In the genomic region with DNA sequence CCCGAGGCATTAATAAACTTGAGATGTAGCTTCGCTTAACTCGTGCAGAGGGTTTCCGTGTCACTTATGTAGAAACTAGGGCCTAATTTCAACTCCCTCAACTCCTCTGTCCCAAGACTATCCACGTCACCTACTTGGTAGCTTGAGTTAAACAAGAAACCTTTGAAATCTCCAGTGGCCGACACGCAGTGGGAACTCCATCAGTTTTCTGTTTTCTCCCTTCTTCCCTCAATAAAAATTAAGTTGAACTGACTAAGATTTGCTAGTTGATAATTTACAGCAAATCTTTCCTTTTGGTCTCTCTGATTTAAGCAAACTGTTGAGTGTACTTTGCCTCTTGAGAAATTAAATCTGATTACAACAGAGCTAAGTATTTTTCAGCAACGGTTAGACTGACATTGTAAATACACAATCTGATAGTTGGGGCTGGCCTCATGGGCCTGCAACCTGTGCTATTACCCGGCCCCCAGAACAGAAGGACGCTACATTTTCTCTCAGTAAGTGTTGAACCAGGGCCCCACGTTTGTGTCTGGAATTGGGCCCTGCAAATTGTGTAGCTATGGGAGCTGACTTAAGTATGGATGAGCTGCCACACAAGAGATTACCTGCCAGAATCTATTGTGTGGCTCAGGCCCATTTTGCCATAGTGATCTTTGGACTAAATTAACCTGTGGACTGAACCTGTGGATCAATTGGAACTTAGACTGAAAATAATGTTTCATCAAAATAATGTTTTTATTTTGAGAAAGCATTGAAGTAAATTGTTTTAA, we compare ENCODE assay signal across 8 cellular contexts. TPM values are rescaled to one million over a fixed set of nuclear protein-coding genes. Genes with fewer than 3 reads are reported as not detected.
DNase-seq lines count a peak whose midpoint lies in the region; ATAC-seq and TF ChIP-seq lines count a peak whose summit lies in the region.

No MANE protein-coding gene starts in this region.

- 37 to 49% methylated on average over 11 of the region's 11 CpGs for WGBS in lung, 2 donors

- peaks cover 15 to 29% (median 24%) of the 10 kb centered on the region in 3 donors for H3K4me1 Mint-ChIP-seq in IgD-negative memory B cell
- peaks cover 35% of the 10 kb centered on the region for H3K4me1 Mint-ChIP-seq in brain
- peaks cover 22% of the 10 kb centered on the region for H3K4me1 Mint-ChIP-seq in type B pancreatic cell (ENCODE audit: unreplicated experiment)

- no peaks in the 10 kb centered on the region for H3K9me3 ChIP-seq in lung (ENCODE audit: control insufficient read depth in 2 of 2, insufficient read depth in 1 of 2, low read length in 1 of 2)

- TF ChIP-seq CTCF in brain (conservative IDR thresholded peaks at IDR 0.05) (no peak), lung (IDR thresholded peaks at IDR 0.05; ENCODE audit: control extremely low read depth, extremely low read depth) (no peak), type B pancreatic cell (conservative IDR thresholded peaks at IDR 0.05) (no peak)

- H3K36me3 Mint-ChIP-seq in IgD-negative memory B cell (no peaks in the 10 kb centered on the region), brain (no peaks in the 10 kb centered on the region), type B pancreatic cell (peaks cover 5% of the 10 kb centered on the region)

- DNase-seq in ACHN = peak; percentile 38
- no peak for DNase-seq in lung (ENCODE audit: low spot score)
- no peak for DNase-seq in type B pancreatic cell (ENCODE audit: extremely low spot score, unreplicated experiment)
- no peak for DNase-seq in NCI-H2227 (lab: John Stamatoyannopoulos, UW; ENCODE audit: unreplicated experiment)
- no peak for DNase-seq in hippocampal formation (lab: John Stamatoyannopoulos, UW)
- no peak for DNase-seq in NCI-H226

- peak overlapping the region; percentile 90 for H3K27ac ChIP-seq in lung (ENCODE audit: low read depth in 1 of 2, low read length in 1 of 2)

- H3K9me3 Mint-ChIP-seq in IgD-negative memory B cell = no peaks in the 10 kb centered on the region
- peaks cover 0 to 5% (median 0%) of the 10 kb centered on the region in 5 experiments for H3K9me3 Mint-ChIP-seq in brain
- no peaks in the 10 kb centered on the region for H3K9me3 Mint-ChIP-seq in type B pancreatic cell

- H3K27ac Mint-ChIP-seq in IgD-negative memory B cell (peak overlapping the region; percentile 83 to 99 (median 97)), brain (peak overlapping the region; percentile 86 to 99 (median 98)), type B pancreatic cell (peak overlapping the region; percentile 93)

- peak overlapping the region; percentile 47 for H3K4me3 ChIP-seq in lung

- peaks cover 2% of the 10 kb centered on the region for H3K27me3 Mint-ChIP-seq in IgD-negative memory B cell
- H3K27me3 Mint-ChIP-seq in brain = peaks cover 17% of the 10 kb centered on the region
- H3K27me3 Mint-ChIP-seq in type B pancreatic cell = peaks cover 3% of the 10 kb centered on the region

- in situ Hi-C loops in ACHN (cut with HindIII; ENCODE audit: low pct_ligation_motif_present, low pct_unique_long_range_greater_than_20kb, low sequenced_read_pairs) = no loop called here

- no peak for ATAC-seq in lung (ENCODE audit: insufficient read depth, low FRiP score)

- H3K4me3 Mint-ChIP-seq in IgD-negative memory B cell = peak overlapping the region; percentile 94 to 99 (median 97)
- peak overlapping the region; percentile 91 to 97 (median 94) for H3K4me3 Mint-ChIP-seq in brain
- peak overlapping the region; percentile 97 for H3K4me3 Mint-ChIP-seq in type B pancreatic cell

- H3K27me3 ChIP-seq in lung (ENCODE audit: control insufficient read depth, insufficient read depth) = no peaks in the 10 kb centered on the region

- no peaks in the 10 kb centered on the region for H3K36me3 ChIP-seq in lung (ENCODE audit: control insufficient read depth in 2 of 2, insufficient read depth in 2 of 2, low read length in 2 of 2)

- peaks cover 2 to 20% of the 10 kb centered on the region in 2 donors for H3K4me1 ChIP-seq in lung (ENCODE audit: control insufficient read depth in 2 of 2, insufficient read depth in 2 of 2, low read length in 2 of 2)

RNA-seq across cellular contexts. Expression of a gene that starts 0.7 kb away (rescaled TPM):
- polyA plus RNA-seq in IgD-negative memory B cell (116 TPM), brain (ENCODE audit: insufficient read depth, low read depth, low replicate concordance) (76.5 TPM), lung (100 to 1,000 TPM in 1 of 2 donors, 10 to 100 TPM in 1; 96.1 to 102 TPM)
- total RNA-seq in lung (100 to 1,000 TPM in 1 of 2 donors, 10 to 100 TPM in 1; 78.9 to 167 TPM), type B pancreatic cell (ENCODE audit: low replicate concordance) (62.3 and 114 TPM in 2 replicates)
